In genomic region chr10:111171183-111171582, GRCh38 we compare ENCODE assay signal across 37 cellular contexts.
A peak's percentile ranks its signal among the peaks of the same experiment; 100 is the strongest.
DNase-seq lines count a peak whose midpoint lies in the region; ATAC-seq, FAIRE-seq and TF ChIP-seq lines count a peak whose summit lies in the region.
"Had no signal": no experiment of that assay in that cellular context is flagged by ENCODE, and none has a peak within 500 bp of the region (broad histone marks: within the 10 kb centered on the region; RNA-seq: fewer than 3 reads in every experiment).

No MANE protein-coding gene starts in this region.

- no peaks in the 10 kb centered on the region for H3K79me2 ChIP-seq in K562 (ENCODE audit: control insufficient read depth, insufficient read depth, low read length)

- BruUV-seq in K562 (replicated peaks; lab: Mats Ljungman, UMichigan): no TSS peak

- intact Hi-C loops in activated CD4-positive, alpha-beta T cell treated with anti-CD3 and anti-CD28 coated beads, Interleukin-2, amount 10 ng/mL, durations not matched to agents 24 days and 14 days (cut with micrococcal nuclease): no loop called here
- intact Hi-C loops in K562 (cut with micrococcal nuclease): no loop called here
- intact Hi-C loops in esophagus muscularis mucosa (cut with DNase I): no loop called here

- in situ Hi-C loops in K562 (cut with MboI): no loop called here

- POLR2A ChIA-PET in activated CD4-positive, alpha-beta T cell treated with anti-CD3 and anti-CD28 coated beads, Interleukin-2, amount 10 ng/mL, durations not matched to agents 7 days and 5 days (lab: Charles Lee): no interaction called here
- POLR2A ChIA-PET in HEK293 (lab: Yijun Ruan, JAX) (no interaction called here), K562 (lab: Yijun Ruan, JAX) (no interaction called here)

- peaks cover 15% of the 10 kb centered on the region for H3K27me3 Mint-ChIP-seq in activated CD4-positive, alpha-beta T cell treated with anti-CD3 and anti-CD28 coated beads, Interleukin-2, amount 10 ng/mL, durations not matched to agents 24 days and 14 days
- peaks cover 3% of the 10 kb centered on the region for H3K27me3 Mint-ChIP-seq in activated CD4-positive, alpha-beta T cell treated with anti-CD3 and anti-CD28 coated beads, Interleukin-2, amount 10 ng/mL, durations not matched to agents 7 days and 5 days
- peaks cover 42% of the 10 kb centered on the region for H3K27me3 Mint-ChIP-seq in stimulated activated memory B cell treated with anti-CD40 and anti-IgM and Interleukin-4, amounts not matched to agents 10 μg/mL and 1 μg/mL and 100 μg/mL, for 72 hours

- H3K9me1 ChIP-seq in K562 (ENCODE audit: control insufficient read depth, insufficient read depth, low read length): no peaks in the 10 kb centered on the region

- TF ChIP-seq RAD21 in K562 (CRISPR knock-in tag; conservative IDR thresholded peaks at IDR 0.05 in 1 of 2, IDR thresholded peaks at IDR 0.05 in 1 of 2): no peak

- no peak overlapping the region for H3K4me3 Mint-ChIP-seq in activated CD4-positive, alpha-beta T cell treated with anti-CD3 and anti-CD28 coated beads, Interleukin-2, amount 10 ng/mL, durations not matched to agents 24 days and 14 days
- H3K4me3 Mint-ChIP-seq in activated CD4-positive, alpha-beta T cell treated with anti-CD3 and anti-CD28 coated beads, Interleukin-2, amount 10 ng/mL, durations not matched to agents 7 days and 5 days: no peak overlapping the region
- H3K4me3 Mint-ChIP-seq in stimulated activated memory B cell treated with anti-CD40 and anti-IgM and Interleukin-4, amounts not matched to agents 10 μg/mL and 1 μg/mL and 100 μg/mL, for 72 hours: no peak overlapping the region
- H3K4me3 Mint-ChIP-seq: B cell; CD14-positive monocyte; CD4-positive, alpha-beta memory T cell; CD4-positive, alpha-beta T cell; CD4-positive, CD25-positive, alpha-beta regulatory T cell; CD8-positive, alpha-beta memory T cell; CD8-positive, alpha-beta T cell had no signal

- H3K27me3 ChIP-seq in K562 (ENCODE audit: control insufficient read depth in 2 of 2, insufficient read depth in 2 of 2, low read length in 2 of 2): no peaks in the 10 kb centered on the region
- H3K27me3 ChIP-seq in esophagus muscularis mucosa: no peaks in the 10 kb centered on the region
- H3K27me3 ChIP-seq: BE2C; BLaER1; BLaER1 treated with 17β-estradiol and CSF1 and Interleukin-3, amounts not matched to agents 10 nM and 100 nM had no signal

- no peak for FAIRE-seq in K562 (lab: Jason Lieb, UNC)
- FAIRE-seq: A204.1, A549, D721Med had no signal

- H3K4me1 Mint-ChIP-seq in activated CD4-positive, alpha-beta T cell treated with anti-CD3 and anti-CD28 coated beads, Interleukin-2, amount 10 ng/mL, durations not matched to agents 24 days and 14 days: no peaks in the 10 kb centered on the region
- no peaks in the 10 kb centered on the region for H3K4me1 Mint-ChIP-seq in activated CD4-positive, alpha-beta T cell treated with anti-CD3 and anti-CD28 coated beads, Interleukin-2, amount 10 ng/mL, durations not matched to agents 7 days and 5 days
- no peaks in the 10 kb centered on the region for H3K4me1 Mint-ChIP-seq in stimulated activated memory B cell treated with anti-CD40 and anti-IgM and Interleukin-4, amounts not matched to agents 10 μg/mL and 1 μg/mL and 100 μg/mL, for 72 hours
- H3K4me1 Mint-ChIP-seq: B cell; CD14-positive monocyte; CD4-positive, alpha-beta memory T cell; CD4-positive, CD25-positive, alpha-beta regulatory T cell; CD8-positive, alpha-beta memory T cell had no signal

- 0% methylated on average over 1 of the region's 1 CpG for WGBS in K562 (ENCODE audit: insufficient coverage, low coverage, missing lambda C conversion rate)
- 84% methylated on average over 1 of the region's 1 CpG for WGBS in esophagus muscularis mucosa

- no peak for TF ChIP-seq POLR2A in K562 (conservative IDR thresholded peaks at IDR 0.05)
- no peak for TF ChIP-seq POLR2A in esophagus muscularis mucosa (IDR thresholded peaks at IDR 0.05; ENCODE audit: low read depth)

- no peaks in the 10 kb centered on the region for H4K20me1 ChIP-seq in K562 (replicated peaks; ENCODE audit: control insufficient read depth, insufficient read depth, low read length)
- H4K20me1 ChIP-seq: BLaER1; BLaER1 treated with 17β-estradiol and CSF1 and Interleukin-3, amounts not matched to agents 10 nM and 100 nM had no signal

- CTCF ChIA-PET in activated CD4-positive, alpha-beta T cell treated with anti-CD3 and anti-CD28 coated beads, Interleukin-2, amount 10 ng/mL, durations not matched to agents 7 days and 5 days (lab: Charles Lee): no interaction called here
- CTCF ChIA-PET in HEK293 (lab: Yijun Ruan, JAX) (no interaction called here), K562 (lab: Yijun Ruan, JAX; ENCODE audit: low intra/inter-chr PET ratio) (no interaction called here)

- H3K4me3 ChIP-seq in HEK293 (ENCODE audit: low read depth, low read length): no peak overlapping the region
- no peak overlapping the region for H3K4me3 ChIP-seq in K562
- no peak overlapping the region for H3K4me3 ChIP-seq in esophagus muscularis mucosa
- H3K4me3 ChIP-seq: A549; BLaER1; BLaER1 treated with 17β-estradiol and CSF1 and Interleukin-3, amounts not matched to agents 10 nM and 100 nM had no signal

- H3K4me1 ChIP-seq in HEK293 (ENCODE audit: control insufficient read depth, insufficient read depth, low read length) (no peaks in the 10 kb centered on the region), K562 (replicated peaks in 1 of 2; ENCODE audit: control insufficient read depth in 2 of 2, insufficient read depth in 2 of 2, low read length in 2 of 2) (peaks cover 2 to 6% of the 10 kb centered on the region in 2 experiments; a peak in 3 of 5 replicates), esophagus muscularis mucosa (no peaks in the 10 kb centered on the region)
- H3K4me1 ChIP-seq: A549; BLaER1; BLaER1 treated with 17β-estradiol and CSF1 and Interleukin-3, amounts not matched to agents 10 nM and 100 nM; Caco-2 had no signal

- peak; percentile 10 for DNase-seq in activated CD4-positive, alpha-beta T cell treated with anti-CD3 and anti-CD28 coated beads, Interleukin-2, amount 10 ng/mL, durations not matched to agents 24 days and 14 days
- DNase-seq in activated CD4-positive, alpha-beta T cell treated with anti-CD3 and anti-CD28 coated beads, Interleukin-2, amount 10 ng/mL, durations not matched to agents 7 days and 5 days: no peak
- DNase-seq in K562 (ENCODE audit: extremely low read depth in 1 of 4, low spot score in 3 of 4): no peak
- DNase-seq in esophagus muscularis mucosa (ENCODE audit: extremely low spot score): peak; percentile 74
- DNase-seq in SW 1271 (lab: John Stamatoyannopoulos, UW): no peak
- DNase-seq in effector CD8-positive, alpha-beta T cell (lab: John Stamatoyannopoulos, UW): no peak
- DNase-seq: 8988T; ACHN; AML-193; BE2C; C1 segment of cervical spinal cord; Caco-2; Calu3; CD4-positive, alpha-beta memory T cell; CD4-positive, alpha-beta T cell; CD4-positive, CD25-positive, alpha-beta regulatory T cell; CD8-positive, alpha-beta memory T cell; CD8-positive, alpha-beta T cell; COR-L47; DMS 273 treated with DMSO at 0.1 percent for 48 hours; DMS153; DMS53; DMS79; DMS79 treated with DMSO at 0.1 percent for 48 hours; DND-41; EL had no signal

- H3K9ac ChIP-seq in K562 (ENCODE audit: insufficient read depth in 1 of 2, low read depth in 2 of 2, low read length in 2 of 2): no peak overlapping the region
- H3K9ac ChIP-seq: BLaER1; BLaER1 treated with 17β-estradiol and CSF1 and Interleukin-3, amounts not matched to agents 10 nM and 100 nM had no signal

- no peak overlapping the region for H2AFZ ChIP-seq in K562 (ENCODE audit: low read depth, low read length)

- no peak for ATAC-seq in K562
- no peak for ATAC-seq in stimulated activated memory B cell treated with anti-CD40 and anti-IgM and Interleukin-4, amounts not matched to agents 10 μg/mL and 1 μg/mL and 100 μg/mL, for 72 hours
- ATAC-seq: A549; CD8-positive, alpha-beta T cell had no signal

- H3K36me3 ChIP-seq in HEK293 (ENCODE audit: control insufficient read depth in 2 of 2, insufficient read depth in 1 of 2, low read length in 2 of 2) (no peaks in the 10 kb centered on the region), K562 (ENCODE audit: control insufficient read depth, insufficient read depth, low read length) (no peaks in the 10 kb centered on the region), esophagus muscularis mucosa (no peaks in the 10 kb centered on the region)
- H3K36me3 ChIP-seq: BE2C; BLaER1; BLaER1 treated with 17β-estradiol and CSF1 and Interleukin-3, amounts not matched to agents 10 nM and 100 nM had no signal

- H3K27ac Mint-ChIP-seq in activated CD4-positive, alpha-beta T cell treated with anti-CD3 and anti-CD28 coated beads, Interleukin-2, amount 10 ng/mL, durations not matched to agents 24 days and 14 days: no peak overlapping the region
- H3K27ac Mint-ChIP-seq in activated CD4-positive, alpha-beta T cell treated with anti-CD3 and anti-CD28 coated beads, Interleukin-2, amount 10 ng/mL, durations not matched to agents 7 days and 5 days: no peak overlapping the region
- no peak overlapping the region for H3K27ac Mint-ChIP-seq in stimulated activated memory B cell treated with anti-CD40 and anti-IgM and Interleukin-4, amounts not matched to agents 10 μg/mL and 1 μg/mL and 100 μg/mL, for 72 hours
- H3K27ac Mint-ChIP-seq: B cell; CD14-positive monocyte; CD4-positive, alpha-beta memory T cell; CD4-positive, alpha-beta T cell; CD4-positive, CD25-positive, alpha-beta regulatory T cell; CD8-positive, alpha-beta memory T cell; CD8-positive, alpha-beta T cell had no signal

- TF ChIP-seq CTCF in HEK293 (tag by site-specific recombination; IDR thresholded peaks at IDR 0.05) (no peak), K562 (IDR thresholded peaks at IDR 0.05 in 2 of 3, conservative IDR thresholded peaks at IDR 0.05 in 1 of 3; ENCODE audit: insufficient read depth in 2 of 3, low read depth in 1 of 3, low read length in 3 of 3) (no peak), esophagus muscularis mucosa (IDR thresholded peaks at IDR 0.05) (no peak)

- H3K27ac ChIP-seq in HEK293 (ENCODE audit: extremely low read depth, low read depth, low read length) (no peak overlapping the region), K562 (ENCODE audit: extremely low read depth, low read depth, low read length) (no peak overlapping the region), esophagus muscularis mucosa (replicated peaks in 1 of 4) (no peak overlapping the region)
- H3K27ac ChIP-seq: 22Rv1; A549; BLaER1; BLaER1 treated with 17β-estradiol and CSF1 and Interleukin-3, amounts not matched to agents 10 nM and 100 nM; C4-2B had no signal

- H3K9me3 ChIP-seq in HEK293 (ENCODE audit: control insufficient read depth, insufficient read depth, low read depth, low read length) (no peaks in the 10 kb centered on the region), K562 (replicated peaks; ENCODE audit: control insufficient read depth, insufficient read depth, low read depth, low read length) (no peaks in the 10 kb centered on the region), esophagus muscularis mucosa (peaks cover 0 to 9% (median 0%) of the 10 kb centered on the region in 4 donors)
- H3K9me3 ChIP-seq: A549, BE2C, BLaER1, Caco-2 had no signal

- TF ChIP-seq EP300 in K562 (IDR thresholded peaks at IDR 0.05; ENCODE audit: low read length) (no peak), esophagus muscularis mucosa (IDR thresholded peaks at IDR 0.05) (no peak)

- H3K4me2 ChIP-seq in K562 (ENCODE audit: insufficient read depth, low read length): no peak overlapping the region
- H3K4me2 ChIP-seq: A549; BLaER1; BLaER1 treated with 17β-estradiol and CSF1 and Interleukin-3, amounts not matched to agents 10 nM and 100 nM had no signal

- H3K36me3 Mint-ChIP-seq in activated CD4-positive, alpha-beta T cell treated with anti-CD3 and anti-CD28 coated beads, Interleukin-2, amount 10 ng/mL, durations not matched to agents 24 days and 14 days (ENCODE audit: low read depth): no peaks in the 10 kb centered on the region
- no peaks in the 10 kb centered on the region for H3K36me3 Mint-ChIP-seq in activated CD4-positive, alpha-beta T cell treated with anti-CD3 and anti-CD28 coated beads, Interleukin-2, amount 10 ng/mL, durations not matched to agents 7 days and 5 days (ENCODE audit: low read depth)
- no peaks in the 10 kb centered on the region for H3K36me3 Mint-ChIP-seq in stimulated activated memory B cell treated with anti-CD40 and anti-IgM and Interleukin-4, amounts not matched to agents 10 μg/mL and 1 μg/mL and 100 μg/mL, for 72 hours
- H3K36me3 Mint-ChIP-seq: CD14-positive monocyte; CD4-positive, alpha-beta memory T cell; CD4-positive, CD25-positive, alpha-beta regulatory T cell; CD8-positive, alpha-beta T cell had no signal

- H3K9me3 Mint-ChIP-seq in activated CD4-positive, alpha-beta T cell treated with anti-CD3 and anti-CD28 coated beads, Interleukin-2, amount 10 ng/mL, durations not matched to agents 24 days and 14 days: no peaks in the 10 kb centered on the region
- no peaks in the 10 kb centered on the region for H3K9me3 Mint-ChIP-seq in activated CD4-positive, alpha-beta T cell treated with anti-CD3 and anti-CD28 coated beads, Interleukin-2, amount 10 ng/mL, durations not matched to agents 7 days and 5 days
- peaks cover 7% of the 10 kb centered on the region for H3K9me3 Mint-ChIP-seq in stimulated activated memory B cell treated with anti-CD40 and anti-IgM and Interleukin-4, amounts not matched to agents 10 μg/mL and 1 μg/mL and 100 μg/mL, for 72 hours
- H3K9me3 Mint-ChIP-seq: CD8-positive, alpha-beta T cell had no signal

Comparison
In these comparisons a context has a peak if more than half of its experiments do, and no peak if none do; other contexts are left out.
1. DNase-seq: peak in activated CD4-positive, alpha-beta T cell treated with anti-CD3 and anti-CD28 coated beads, Interleukin-2, amount 10 ng/mL, durations not matched to agents 24 days and 14 days (single experiment) and esophagus muscularis mucosa (single experiment); none in activated CD4-positive, alpha-beta T cell treated with anti-CD3 and anti-CD28 coated beads, Interleukin-2, amount 10 ng/mL, durations not matched to agents 7 days and 5 days (single experiment), K562 (0 of 4), SW 1271 (0 of 2) and effector CD8-positive, alpha-beta T cell (single experiment).